In genomic region chr10:131000244-131000643, GRCh38 we compare ENCODE assay signal across 24 cellular contexts.
"Had no signal": no experiment of that assay in that cellular context is flagged by ENCODE, and none has a peak within 500 bp of the region (broad histone marks: within the 10 kb centered on the region; RNA-seq: fewer than 3 reads in every experiment).

No MANE protein-coding gene starts in this region.

- DNase-seq: hypothalamus; immature natural killer cell; left ventricle myocardium inferior; midbrain; mucosa of descending colon; naive thymus-derived CD4-positive, alpha-beta T cell; retina; right cardiac atrium; stimulated activated CD4-positive, alpha-beta T cell treated with anti-CD3 and anti-CD28 coated beads, Interleukin-12 subunit alpha, Interleukin-12 subunit beta, amount 100 ng/mL, for 4 hours; stimulated activated CD4-positive, alpha-beta T cell treated with anti-CD3 and anti-CD28 coated beads, Interleukin-15, amount 100 ng/mL, for 24 hours; stimulated activated CD4-positive, alpha-beta T cell treated with anti-CD3 and anti-CD28 coated beads, Interleukin-2, amount 100 ng/mL, for 24 hours; stimulated activated CD4-positive, alpha-beta T cell treated with anti-CD3 and anti-CD28 coated beads, Interleukin-4, amount 100 ng/mL, for 1 hour; stimulated activated naive B cell treated with anti-CD40 and anti-IgM and Interleukin-4, amounts not matched to agents 10 μg/mL and 1 μg/mL and 100 μg/mL, for 72 hours; stimulated activated naive CD8-positive, alpha-beta T cell treated with anti-CD3 and anti-CD28 coated beads, Interleukin-15, Interleukin-2, amounts not matched to agents 100 U/mL and 50 U/mL, for 24 hours; stomach; thyroid gland; transverse colon; upper lobe of left lung had no signal

- H3K36me3 ChIP-seq: left ventricle myocardium inferior, pancreas, prostate gland, stomach, thyroid gland, transverse colon, upper lobe of left lung, vagina had no signal

- H3K27me3 ChIP-seq: testis, thyroid gland, transverse colon, upper lobe of left lung, vagina had no signal

- H3K4me3 ChIP-seq: left ventricle myocardium inferior, mucosa of descending colon, pancreas, prostate gland, skin epidermis, stomach, testis, thyroid gland, transverse colon, upper lobe of left lung, vagina had no signal

- H3K9me3 ChIP-seq: pancreas, prostate gland, stomach, testis, thyroid gland, transverse colon, upper lobe of left lung, vagina had no signal

- H3K27ac ChIP-seq: left ventricle myocardium inferior, pancreas, prostate gland, skin epidermis, stomach, testis, thyroid gland, transverse colon, upper lobe of left lung, vagina had no signal

- FAIRE-seq: islet of Langerhans, pancreas had no signal

- H3K4me1 ChIP-seq: left ventricle myocardium inferior, pancreas, prostate gland, stomach, testis, thyroid gland, transverse colon, upper lobe of left lung, vagina had no signal
